In the genomic region with DNA sequence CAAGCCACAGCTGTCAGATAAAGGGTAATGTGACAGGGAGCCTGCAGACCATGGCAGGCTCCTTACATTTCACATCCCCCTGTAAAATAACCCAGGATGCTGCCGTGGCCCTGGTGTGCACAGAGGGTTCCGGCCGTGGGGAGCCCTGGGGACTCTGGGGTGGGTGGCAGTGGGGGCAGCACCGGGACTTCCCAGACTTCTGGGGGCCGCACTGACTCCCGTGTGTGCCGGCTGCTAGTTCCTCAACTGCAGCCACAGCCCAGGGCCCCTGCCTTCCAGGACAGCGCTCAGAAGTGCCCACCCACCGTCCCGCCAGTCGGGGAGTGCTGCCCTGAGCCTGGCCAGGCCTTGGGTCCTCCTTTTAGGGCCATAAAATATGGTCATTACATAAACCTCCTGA, we compare ENCODE assay signal across 1 cellular context.
TF ChIP-seq lines count a peak whose summit lies in the region.

No MANE protein-coding gene starts in this region.

TF ChIP-seq in SK-N-SH, 30 proteins besides CTCF, POLR2A, EP300 and RAD21 (continued from another document):
- TF ChIP-seq, protein P1, sequence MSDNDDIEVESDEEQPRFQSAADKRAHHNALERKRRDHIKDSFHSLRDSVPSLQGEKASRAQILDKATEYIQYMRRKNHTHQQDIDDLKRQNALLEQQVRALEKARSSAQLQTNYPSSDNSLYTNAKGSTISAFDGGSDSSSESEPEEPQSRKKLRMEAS (IDR thresholded peaks at IDR 0.05; ENCODE audit: low read depth): no peak
- TF ChIP-seq, protein P2, sequence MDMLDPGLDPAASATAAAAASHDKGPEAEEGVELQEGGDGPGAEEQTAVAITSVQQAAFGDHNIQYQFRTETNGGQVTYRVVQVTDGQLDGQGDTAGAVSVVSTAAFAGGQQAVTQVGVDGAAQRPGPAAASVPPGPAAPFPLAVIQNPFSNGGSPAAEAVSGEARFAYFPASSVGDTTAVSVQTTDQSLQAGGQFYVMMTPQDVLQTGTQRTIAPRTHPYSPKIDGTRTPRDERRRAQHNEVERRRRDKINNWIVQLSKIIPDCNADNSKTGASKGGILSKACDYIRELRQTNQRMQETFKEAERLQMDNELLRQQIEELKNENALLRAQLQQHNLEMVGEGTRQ (IDR thresholded peaks at IDR 0.05; ENCODE audit: borderline replicate concordance, low read depth, low read length): no peak
- TF ChIP-seq TEAD4 (IDR thresholded peaks at IDR 0.05; ENCODE audit: borderline replicate concordance, insufficient read depth) (no peak), POLR2AphosphoS5 (IDR thresholded peaks at IDR 0.05; ENCODE audit: low read depth, low read length) (no peak), EZH2phosphoT487 (IDR thresholded peaks at IDR 0.05; ENCODE audit: borderline replicate concordance, low read depth) (no peak), MXI1 (IDR thresholded peaks at IDR 0.05; ENCODE audit: low read depth, low read length) (no peak), NRF1 (IDR thresholded peaks at IDR 0.05; ENCODE audit: low read depth, low read length) (no peak), NFIC (IDR thresholded peaks at IDR 0.05; ENCODE audit: borderline replicate concordance) (no peak), JUND (IDR thresholded peaks at IDR 0.05) (no peak), YY1 (IDR thresholded peaks at IDR 0.05; ENCODE audit: low read depth) (no peak), TAF1 (IDR thresholded peaks at IDR 0.05; ENCODE audit: borderline replicate concordance, low read depth, low read length) (no peak)
- TF ChIP-seq, protein P3, sequence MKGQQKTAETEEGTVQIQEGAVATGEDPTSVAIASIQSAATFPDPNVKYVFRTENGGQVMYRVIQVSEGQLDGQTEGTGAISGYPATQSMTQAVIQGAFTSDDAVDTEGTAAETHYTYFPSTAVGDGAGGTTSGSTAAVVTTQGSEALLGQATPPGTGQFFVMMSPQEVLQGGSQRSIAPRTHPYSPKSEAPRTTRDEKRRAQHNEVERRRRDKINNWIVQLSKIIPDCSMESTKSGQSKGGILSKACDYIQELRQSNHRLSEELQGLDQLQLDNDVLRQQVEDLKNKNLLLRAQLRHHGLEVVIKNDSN (IDR thresholded peaks at IDR 0.05; ENCODE audit: borderline replicate concordance, low read depth): no peak
- TF ChIP-seq, protein P4, sequence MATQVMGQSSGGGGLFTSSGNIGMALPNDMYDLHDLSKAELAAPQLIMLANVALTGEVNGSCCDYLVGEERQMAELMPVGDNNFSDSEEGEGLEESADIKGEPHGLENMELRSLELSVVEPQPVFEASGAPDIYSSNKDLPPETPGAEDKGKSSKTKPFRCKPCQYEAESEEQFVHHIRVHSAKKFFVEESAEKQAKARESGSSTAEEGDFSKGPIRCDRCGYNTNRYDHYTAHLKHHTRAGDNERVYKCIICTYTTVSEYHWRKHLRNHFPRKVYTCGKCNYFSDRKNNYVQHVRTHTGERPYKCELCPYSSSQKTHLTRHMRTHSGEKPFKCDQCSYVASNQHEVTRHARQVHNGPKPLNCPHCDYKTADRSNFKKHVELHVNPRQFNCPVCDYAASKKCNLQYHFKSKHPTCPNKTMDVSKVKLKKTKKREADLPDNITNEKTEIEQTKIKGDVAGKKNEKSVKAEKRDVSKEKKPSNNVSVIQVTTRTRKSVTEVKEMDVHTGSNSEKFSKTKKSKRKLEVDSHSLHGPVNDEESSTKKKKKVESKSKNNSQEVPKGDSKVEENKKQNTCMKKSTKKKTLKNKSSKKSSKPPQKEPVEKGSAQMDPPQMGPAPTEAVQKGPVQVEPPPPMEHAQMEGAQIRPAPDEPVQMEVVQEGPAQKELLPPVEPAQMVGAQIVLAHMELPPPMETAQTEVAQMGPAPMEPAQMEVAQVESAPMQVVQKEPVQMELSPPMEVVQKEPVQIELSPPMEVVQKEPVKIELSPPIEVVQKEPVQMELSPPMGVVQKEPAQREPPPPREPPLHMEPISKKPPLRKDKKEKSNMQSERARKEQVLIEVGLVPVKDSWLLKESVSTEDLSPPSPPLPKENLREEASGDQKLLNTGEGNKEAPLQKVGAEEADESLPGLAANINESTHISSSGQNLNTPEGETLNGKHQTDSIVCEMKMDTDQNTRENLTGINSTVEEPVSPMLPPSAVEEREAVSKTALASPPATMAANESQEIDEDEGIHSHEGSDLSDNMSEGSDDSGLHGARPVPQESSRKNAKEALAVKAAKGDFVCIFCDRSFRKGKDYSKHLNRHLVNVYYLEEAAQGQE (IDR thresholded peaks at IDR 0.05; ENCODE audit: low read depth, low read length): no peak
TF ChIP-seq in SK-N-SH: peak in this region for 0.
